ENCODE assay signal across 18 cellular contexts in the genomic region with DNA sequence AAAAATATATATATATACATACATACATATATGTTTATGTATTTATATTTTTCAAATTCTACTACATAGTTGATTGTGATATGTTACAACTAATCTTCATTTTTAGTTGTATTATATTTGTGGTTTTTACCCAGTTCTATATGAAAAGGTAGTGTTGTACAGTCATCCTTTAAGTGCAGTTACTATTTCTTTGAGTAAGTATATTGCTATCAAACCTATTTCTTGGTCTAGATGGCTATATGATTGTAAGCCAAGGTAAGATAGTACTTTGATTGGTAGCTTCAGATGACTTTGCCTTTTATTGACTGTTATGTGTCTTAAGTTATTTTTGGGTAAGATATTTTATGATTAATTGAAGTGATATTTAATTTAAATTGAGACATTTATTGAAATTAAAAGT.
DNase-seq lines count a peak whose midpoint lies in the region; ATAC-seq and FAIRE-seq lines count a peak whose summit lies in the region.
"Had no signal": no experiment of that assay in that cellular context is flagged by ENCODE, and none has a peak within 500 bp of the region (broad histone marks: within the 10 kb centered on the region; RNA-seq: fewer than 3 reads in every experiment).

No MANE protein-coding gene starts in this region.

- CTCF ChIA-PET in activated CD4-positive, alpha-beta T cell treated with anti-CD3 and anti-CD28 coated beads for 36 hours (lab: Charles Lee) = interaction anchor here (0.6 to 1.3 kb wide), 7 partner anchors 29 to 317 kb away, joined by 3 read pairs; no protein-coding TSS in a partner anchor

- POLR2A ChIA-PET in activated CD4-positive, alpha-beta T cell treated with anti-CD3 and anti-CD28 coated beads for 36 hours (lab: Charles Lee) = no interaction called here

- H3K27me3 Mint-ChIP-seq in activated CD4-positive, alpha-beta T cell treated with anti-CD3 and anti-CD28 coated beads for 36 hours = no peaks in the 10 kb centered on the region
- H3K27me3 Mint-ChIP-seq: B cell; CD4-positive, alpha-beta T cell had no signal

- no peak for DNase-seq in activated CD4-positive, alpha-beta T cell treated with anti-CD3 and anti-CD28 coated beads for 36 hours
- DNase-seq in activated CD4-positive, alpha-beta T cell treated with anti-CD3 and anti-CD28 coated beads for 48 hours = no peak
- DNase-seq in iPS-NIHi7 (ENCODE audit: extremely low spot score) = no peak
- DNase-seq: AML-193; Caco-2; Calu3; CD4-positive, alpha-beta T cell; CD8-positive, alpha-beta T cell; DMS79 treated with DMSO at 0.1 percent for 48 hours; GDM1 had no signal

- H3K9me3 Mint-ChIP-seq in activated CD4-positive, alpha-beta T cell treated with anti-CD3 and anti-CD28 coated beads for 36 hours (ENCODE audit: low read depth) = peaks cover 7% of the 10 kb centered on the region
- H3K9me3 Mint-ChIP-seq: CD4-positive, alpha-beta T cell had no signal

- peaks cover 33% of the 10 kb centered on the region for H3K36me3 Mint-ChIP-seq in activated CD4-positive, alpha-beta T cell treated with anti-CD3 and anti-CD28 coated beads for 36 hours (ENCODE audit: low read depth)

- H3K27ac Mint-ChIP-seq in activated CD4-positive, alpha-beta T cell treated with anti-CD3 and anti-CD28 coated beads for 36 hours = no peak overlapping the region
- H3K27ac Mint-ChIP-seq: B cell; CD4-positive, alpha-beta T cell; CD8-positive, alpha-beta T cell had no signal

- peak; percentile 5 for FAIRE-seq in colon (lab: Jason Lieb, UNC)
- FAIRE-seq: A549, D721Med, GM12878, GM12892, GM18507 had no signal

- H3K4me1 Mint-ChIP-seq in activated CD4-positive, alpha-beta T cell treated with anti-CD3 and anti-CD28 coated beads for 36 hours = no peaks in the 10 kb centered on the region
- H3K4me1 Mint-ChIP-seq: B cell had no signal

- peak; percentile 33 for ATAC-seq in activated CD4-positive, alpha-beta T cell treated with anti-CD3 and anti-CD28 coated beads for 36 hours
- no peak for ATAC-seq in HG02938 (IDR thresholded peaks at IDR 0.05; ENCODE audit: unreplicated experiment)
- ATAC-seq: A549; CD8-positive, alpha-beta T cell; GM12878 had no signal

- intact Hi-C loops in activated CD4-positive, alpha-beta T cell treated with anti-CD3 and anti-CD28 coated beads for 36 hours (cut with DNase I, micrococcal nuclease) = no loop called here

- no peak overlapping the region for H3K4me3 Mint-ChIP-seq in activated CD4-positive, alpha-beta T cell treated with anti-CD3 and anti-CD28 coated beads for 36 hours
- H3K4me3 Mint-ChIP-seq: B cell; CD4-positive, alpha-beta T cell; CD8-positive, alpha-beta T cell had no signal
